ENCODE assay signal across 8 cellular contexts in genomic region chr1:45302505-45303331, GRCh38. TPM values are rescaled to one million over a fixed set of nuclear protein-coding genes. Genes with fewer than 3 reads are reported as not detected.
DNase-seq lines count a peak whose midpoint lies in the region; ATAC-seq and TF ChIP-seq lines count a peak whose summit lies in the region.

No MANE protein-coding gene starts in this region.

- H3K36me3 ChIP-seq in A673 (ENCODE audit: insufficient read depth, low read length, poor library complexity, severe bottlenecking): no peaks in the 10 kb centered on the region
- H3K36me3 ChIP-seq in KOPT-K1 (ENCODE audit: insufficient read depth, low read length): no peaks in the 10 kb centered on the region
- H3K36me3 ChIP-seq in muscle layer of colon (ENCODE audit: insufficient read depth, low read length): no peaks in the 10 kb centered on the region

- TF ChIP-seq CTCF in A673 (conservative IDR thresholded peaks at IDR 0.05; ENCODE audit: low read depth, low read length) (no peak), choroid plexus epithelial cell (conservative IDR thresholded peaks at IDR 0.05; ENCODE audit: low read depth, low read length) (no peak)

- no peaks in the 10 kb centered on the region for H3K27me3 ChIP-seq in A673 (replicated peaks; ENCODE audit: insufficient read depth, low read depth, low read length, poor library complexity)
- no peaks in the 10 kb centered on the region for H3K27me3 ChIP-seq in muscle layer of colon (ENCODE audit: control insufficient read depth in 1 of 2, insufficient read depth in 2 of 2, low read length in 2 of 2)

- intact Hi-C loops in A673 (cut with micrococcal nuclease; ENCODE audit: unreplicated experiment): loop anchor here (5.0 to 10.0 kb wide), 4 partner anchors 190 to 568 kb away; partner anchors contain the start of genes BTBD19, DYNLT4, KIF2C and PLK3

- H3K27ac ChIP-seq in A673 (ENCODE audit: low read depth, low read length, poor library complexity, severe bottlenecking) (peak overlapping the region; percentile 77), KOPT-K1 (ENCODE audit: low read depth, low read length, poor library complexity, severe bottlenecking) (peak overlapping the region; percentile 92), muscle layer of colon (ENCODE audit: low read depth, low read length) (peak overlapping the region; percentile 78)

- H3K4me3 ChIP-seq in A673 (ENCODE audit: low read depth, low read length, poor library complexity, severe bottlenecking): peak overlapping the region; percentile 52
- peak overlapping the region; percentile 59 for H3K4me3 ChIP-seq in choroid plexus epithelial cell (ENCODE audit: low read depth, low read length)
- H3K4me3 ChIP-seq in muscle layer of colon (ENCODE audit: low read depth in 1 of 2, low read length in 2 of 2): peak overlapping the region; percentile 43 to 79

- ATAC-seq in GM21717 (IDR thresholded peaks at IDR 0.05; ENCODE audit: unreplicated experiment) (no peak), HG03442 (IDR thresholded peaks at IDR 0.05; ENCODE audit: unreplicated experiment) (no peak)

- peak overlapping the region; percentile 68 for H3K9ac ChIP-seq in muscle layer of colon (ENCODE audit: low read length)

- peaks cover 11% of the 10 kb centered on the region for H3K4me1 ChIP-seq in A673 (ENCODE audit: insufficient read depth, low read length, poor library complexity, severe bottlenecking)
- H3K4me1 ChIP-seq in muscle layer of colon (ENCODE audit: insufficient read depth, low read length): peaks cover 10% of the 10 kb centered on the region

- no TSS peak for BruUV-seq in A673 (replicated peaks; lab: Mats Ljungman, UMichigan)

- POLR2A ChIA-PET in A673 (lab: Charles Lee; ENCODE audit: low non-redundant PET): interaction anchor here (0.6 to 0.8 kb wide), 6 partner anchors 25 to 292 kb away, joined by 6 to 15 read pairs (median 8); partner anchors contain the start of gene PRDX1

- H3K9me3 ChIP-seq in A673 (ENCODE audit: low read depth, low read length, poor library complexity, severe bottlenecking) (no peaks in the 10 kb centered on the region), KOPT-K1 (ENCODE audit: insufficient read depth, low read length, poor library complexity, severe bottlenecking) (no peaks in the 10 kb centered on the region), muscle layer of colon (ENCODE audit: low read length) (no peaks in the 10 kb centered on the region)

- CTCF ChIA-PET in A673 (lab: Charles Lee): interaction anchor here (0.6 to 1.3 kb wide), 23 partner anchors 11 to 606 kb away, joined by 3 to 12 read pairs (median 6); partner anchors contain the start of genes MUTYH, PLK3, TOE1 and UROD

- DNase-seq in A673 (ENCODE audit: low spot score) (no peak), choroid plexus epithelial cell (ENCODE audit: low read depth) (no peak), Kasumi-1 (lab: John Stamatoyannopoulos, UW) (no peak)
- DNase-seq in activated effector memory CD4-positive, alpha-beta T cell treated with anti-CD3 and anti-CD28 coated beads, Interleukin-2, amount 50 U/mL, for 16 hours: no peak

RNA-seq across cellular contexts. Expression of gene HPDL, which starts 24.0 kb away (rescaled TPM):
- total RNA-seq in A673 (2021): 7.3 and 7.8 TPM in 2 replicates

RNA-seq across cellular contexts. Expression of gene TOE1, which starts 37.3 kb away (rescaled TPM):
- total RNA-seq in A673 (2021): 20.6 TPM in 2 replicates

RNA-seq across cellular contexts. Expression of gene MUTYH, which starts 37.5 kb away (rescaled TPM):
- 26.7 and 26.8 TPM in 2 replicates for total RNA-seq in A673 (2021)
